In the genomic region with DNA sequence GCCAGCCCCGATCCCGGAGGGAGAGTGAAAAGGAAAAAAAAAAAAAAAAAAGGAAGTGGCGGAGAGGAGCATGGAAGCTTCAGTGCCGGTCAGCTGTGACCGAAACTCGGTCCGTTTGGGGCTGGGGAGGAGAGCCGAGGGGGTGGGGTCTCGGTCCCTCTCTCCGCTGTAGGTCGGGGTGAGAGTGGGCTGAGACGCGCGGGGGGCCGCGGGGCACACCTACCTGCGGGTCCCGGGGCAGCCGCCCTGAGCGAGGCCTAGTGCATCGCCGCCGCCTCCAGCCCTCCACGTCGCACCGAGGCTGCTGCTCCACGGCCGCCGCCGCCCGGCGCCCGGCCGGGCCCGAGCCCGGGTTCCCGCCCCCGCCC, we compare ENCODE assay signal across 8 cellular contexts. TPM values are rescaled to one million over a fixed set of nuclear protein-coding genes. Genes with fewer than 3 reads are reported as not detected.
A peak's percentile ranks its signal among the peaks of the same experiment; 100 is the strongest.
DNase-seq lines count a peak whose midpoint lies in the region; ATAC-seq and TF ChIP-seq lines count a peak whose summit lies in the region.

No MANE protein-coding gene starts in this region.

- in situ Hi-C loops in SK-MEL-5 (cut with HindIII; ENCODE audit: low pct_unique_long_range_greater_than_20kb, low sequenced_read_pairs), result no loop called here

- H3K36me3 ChIP-seq in BJ (ENCODE audit: control insufficient read depth, insufficient read depth, low read length) (no peaks in the 10 kb centered on the region), lung (ENCODE audit: control insufficient read depth in 2 of 2, insufficient read depth in 2 of 2, low read length in 2 of 2) (no peaks in the 10 kb centered on the region), stomach (no peaks in the 10 kb centered on the region)

- 1 to 2% methylated on average over 26 to 38 of the region's 38 CpGs for WGBS in lung, 2 donors
- 0 to 1% (median 0%) methylated on average over 16 to 37 of the region's 38 CpGs for WGBS in stomach, 5 donors

- no peaks in the 10 kb centered on the region for H3K27me3 Mint-ChIP-seq in dendritic cell treated with granulocyte-macrophage colony-stimulating factor and Interleukin-4, amounts not matched to agents 40 ng/mL and 50 ng/mL, for 4 days

- POLR2A ChIA-PET in BJ (lab: Charles Lee), result interaction anchor here (0.6 to 0.7 kb wide), 2 partner anchors 99 to 250 kb away, joined by 7 to 9 read pairs; no protein-coding TSS in a partner anchor

- intact Hi-C loops in dendritic cell treated with granulocyte-macrophage colony-stimulating factor and Interleukin-4, amounts not matched to agents 40 ng/mL and 50 ng/mL, for 4 days (cut with micrococcal nuclease), result loop anchor here (5.0 kb wide), 1 partner anchor 176 kb away; the partner anchor contains the start of gene UGP2
- intact Hi-C loops in stomach (cut with DNase I; ENCODE audit: low total_unique reads), result no loop called here

- peak overlapping the region; percentile 100 for H3K27ac Mint-ChIP-seq in dendritic cell treated with granulocyte-macrophage colony-stimulating factor and Interleukin-4, amounts not matched to agents 40 ng/mL and 50 ng/mL, for 4 days

- H3K27me3 ChIP-seq in BJ (ENCODE audit: control insufficient read depth, insufficient read depth, low read length), result no peaks in the 10 kb centered on the region
- H3K27me3 ChIP-seq in lung (ENCODE audit: control insufficient read depth, insufficient read depth), result no peaks in the 10 kb centered on the region
- H3K27me3 ChIP-seq in stomach, result no peaks in the 10 kb centered on the region

- no peak for TF ChIP-seq POLR2A in stomach (IDR thresholded peaks at IDR 0.05)

- no peaks in the 10 kb centered on the region for H3K9me3 Mint-ChIP-seq in dendritic cell treated with granulocyte-macrophage colony-stimulating factor and Interleukin-4, amounts not matched to agents 40 ng/mL and 50 ng/mL, for 4 days

- TF ChIP-seq CTCF in BJ (IDR thresholded peaks at IDR 0.05; ENCODE audit: insufficient read depth, low read depth, low read length), result no peak
- no peak for TF ChIP-seq CTCF in lung (IDR thresholded peaks at IDR 0.05; ENCODE audit: control extremely low read depth, extremely low read depth)
- no peak for TF ChIP-seq CTCF in stomach (IDR thresholded peaks at IDR 0.05)

- H3K27ac ChIP-seq in lung (ENCODE audit: low read depth in 1 of 2, low read length in 1 of 2), result peak overlapping the region; percentile 94 to 99
- H3K27ac ChIP-seq in stomach, result peak overlapping the region; percentile 95 to 100 (median 98)

- ATAC-seq in GM18868 (IDR thresholded peaks at IDR 0.05; ENCODE audit: unreplicated experiment) (peak; percentile 52), HG03108 (IDR thresholded peaks at IDR 0.05; ENCODE audit: unreplicated experiment) (peak; percentile 44), lung (ENCODE audit: insufficient read depth, low FRiP score) (peak; percentile 67)

- TF ChIP-seq EP300 in stomach (IDR thresholded peaks at IDR 0.05), result no peak

- H3K4me1 ChIP-seq in lung (ENCODE audit: control insufficient read depth in 2 of 2, insufficient read depth in 2 of 2, low read length in 2 of 2) (peaks cover 2 to 12% of the 10 kb centered on the region in 2 donors), stomach (peaks cover 4 to 66% (median 41%) of the 10 kb centered on the region in 4 donors)

- no peaks in the 10 kb centered on the region for H3K9me3 ChIP-seq in lung (ENCODE audit: control insufficient read depth in 2 of 2, insufficient read depth in 1 of 2, low read length in 1 of 2)
- H3K9me3 ChIP-seq in stomach, result no peaks in the 10 kb centered on the region

- H3K36me3 Mint-ChIP-seq in dendritic cell treated with granulocyte-macrophage colony-stimulating factor and Interleukin-4, amounts not matched to agents 40 ng/mL and 50 ng/mL, for 4 days (ENCODE audit: low read depth), result peaks cover 18% of the 10 kb centered on the region

- CTCF ChIA-PET in BJ (lab: Yijun Ruan, JAX), result no interaction called here

- H3K4me3 ChIP-seq in BJ (ENCODE audit: low read depth, low read length) (peak overlapping the region; percentile 54), lung (peak overlapping the region; percentile 86), stomach (peak overlapping the region; percentile 63 to 81 (median 74))

- peak overlapping the region; percentile 93 for H3K4me3 Mint-ChIP-seq in dendritic cell treated with granulocyte-macrophage colony-stimulating factor and Interleukin-4, amounts not matched to agents 40 ng/mL and 50 ng/mL, for 4 days

- H3K4me1 Mint-ChIP-seq in dendritic cell treated with granulocyte-macrophage colony-stimulating factor and Interleukin-4, amounts not matched to agents 40 ng/mL and 50 ng/mL, for 4 days (ENCODE audit: low read depth), result peaks cover 36% of the 10 kb centered on the region

- DNase-seq in BJ (ENCODE audit: low read depth) (no peak), SK-MEL-5 (ENCODE audit: low read depth, low spot score) (peak; percentile 60), lung (ENCODE audit: low spot score) (peak; percentile 44), stomach (no peak), NCI-H1930 (lab: John Stamatoyannopoulos, UW) (no peak)

RNA-seq across cellular contexts. Expression of gene VPS54, which starts 0.5 kb away (rescaled TPM):
- 5.6 and 11.8 TPM in 2 replicates for polyA plus RNA-seq in BJ (2011; rRNA removed)
- polyA minus RNA-seq in BJ (2011; rRNA and poly(A)+ RNA removed), result 7.7 and 8.1 TPM in 2 replicates
- total RNA-seq in SK-MEL-5 (2014; rRNA removed; shearing (Covaris generic)), result 31.8 and 32.4 TPM in 2 replicates
- polyA plus RNA-seq in SK-MEL-5 (2015; cell fraction: cytosol; rRNA removed), result 12.9 and 19.7 TPM in 2 replicates
- polyA plus RNA-seq in SK-MEL-5 (2015; cell fraction: nucleus; rRNA removed), result 54.5 and 60.5 TPM in 2 replicates
- total RNA-seq in lung, result 10 to 100 TPM; 18.2 to 49.3 TPM
- polyA plus RNA-seq in lung, result 10 to 100 TPM; 12.5 to 13.1 TPM
- 10 to 100 TPM in 3 of 5 donors, 1 to 10 TPM in 2; 3.2 to 58.9 (median 13.8) TPM for total RNA-seq in stomach
- polyA plus RNA-seq in stomach, result 10 to 100 TPM; 10.1 to 16.8 (median 12.3) TPM

Comparison
In these comparisons a context has a peak if more than half of its experiments do, and no peak if none do; other contexts are left out.
1. DNase-seq: peak in SK-MEL-5 (single experiment) and lung (single experiment); none in BJ (single experiment), stomach (single experiment) and NCI-H1930 (0 of 2).
2. Peak in every context shown above with its lines, with median percentiles within 50 percentile points of each other: H3K4me3 ChIP-seq and ATAC-seq.